Comparison of ENCODE assay signal across 1 cellular context in genomic region chrX:30751497-30751896, GRCh38.
TF ChIP-seq lines count a peak whose summit lies in the region.

No MANE protein-coding gene starts in this region.

TF ChIP-seq in HCT116, 20 proteins besides CTCF, POLR2A, EP300 and RAD21 (continued from another document):
- TF ChIP-seq JUND (IDR thresholded peaks at IDR 0.05) (0 out of 2 replicates have a peak, but pooled peaks have one; percentile 12), EZH2phosphoT487 (IDR thresholded peaks at IDR 0.05; ENCODE audit: borderline replicate concordance) (no peak), TCF7L2 (IDR thresholded peaks at IDR 0.05; ENCODE audit: borderline replicate concordance, extremely low read depth, insufficient read depth, insufficient read length) (no peak)
TF ChIP-seq in HCT116: peak in this region for 2.
